ENCODE assay signal across 25 cellular contexts in the genomic region with DNA sequence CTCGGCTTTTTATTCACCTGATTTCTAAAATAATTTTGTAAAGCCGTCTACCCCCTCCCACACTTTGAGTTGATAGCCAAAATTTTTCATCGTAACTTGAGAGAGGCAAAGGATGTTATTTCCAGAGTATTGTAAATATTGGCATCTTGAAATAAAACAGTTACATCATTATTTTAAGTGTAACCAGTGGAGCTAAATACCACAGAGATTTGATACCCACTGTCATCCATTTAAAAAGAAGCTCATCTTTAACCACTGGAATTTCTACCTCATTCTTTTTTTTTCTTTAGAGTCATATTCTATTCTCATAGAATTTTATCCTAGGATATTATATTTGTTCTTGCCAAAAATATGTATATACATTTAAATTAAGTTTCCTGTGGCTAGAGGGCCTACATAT. TPM values are rescaled to one million over a fixed set of nuclear protein-coding genes. Genes with fewer than 3 reads are reported as not detected.
DNase-seq lines count a peak whose midpoint lies in the region; ATAC-seq and TF ChIP-seq lines count a peak whose summit lies in the region.
"Had no signal": no experiment of that assay in that cellular context is flagged by ENCODE, and none has a peak within 500 bp of the region (broad histone marks: within the 10 kb centered on the region; RNA-seq: fewer than 3 reads in every experiment).

No MANE protein-coding gene starts in this region.

- H2AK9ac ChIP-seq in IMR-90 (replicated peaks; ENCODE audit: low read depth, low read length, poor library complexity) = no peak overlapping the region

- peaks cover 11% of the 10 kb centered on the region for H3K4me1 ChIP-seq in IMR-90 (ENCODE audit: control insufficient read depth, insufficient read depth, low read length)
- H3K4me1 ChIP-seq in GM23248 (ENCODE audit: insufficient read depth) = no peaks in the 10 kb centered on the region
- no peaks in the 10 kb centered on the region for H3K4me1 ChIP-seq in Peyer's patch
- H3K4me1 ChIP-seq: Caco-2 had no signal

- no peak overlapping the region for H3K4me2 ChIP-seq in IMR-90 (ENCODE audit: low read depth, low read length)
- H3K4me2 ChIP-seq in GM23248 (ENCODE audit: unreplicated experiment) = no peak overlapping the region

- H3K79me2 ChIP-seq in GM23248 (ENCODE audit: insufficient read depth) = no peaks in the 10 kb centered on the region

- H4K91ac ChIP-seq in IMR-90 (ENCODE audit: insufficient read depth, low read depth, low read length) = no peak overlapping the region

- WGBS in IMR-90 (ENCODE audit: extremely low coverage in 2 of 2, insufficient read length in 1 of 2), 2 experiments = no CpG with 5 or more reads among the region's 3 CpGs
- 66% methylated on average over 3 of the region's 3 CpGs for WGBS in GM23248 (ENCODE audit: low coverage in 1 of 2, low lambda C conversion rate in 2 of 2, missing lambda C conversion rate in 2 of 2), 2 experiments

- no peaks in the 10 kb centered on the region for H3K9me2 ChIP-seq in GM23248 (ENCODE audit: insufficient read depth)

- H3K56ac ChIP-seq in IMR-90 (ENCODE audit: extremely low read depth, insufficient read depth, low read length) = no peak overlapping the region

- H2AFZ ChIP-seq in IMR-90 (replicated peaks; ENCODE audit: low read length, poor library complexity) (no peak overlapping the region), GM23248 (no peak overlapping the region)

- H3K9me3 Mint-ChIP-seq in activated B cell treated with CpG ODN at 0.5 μM for 24 hours = no peaks in the 10 kb centered on the region
- H3K9me3 Mint-ChIP-seq: CD8-positive, alpha-beta T cell had no signal

- peak; percentile 64 for ATAC-seq in IMR-90 (ENCODE audit: low read depth)
- no peak for ATAC-seq in activated B cell treated with CpG ODN at 0.5 μM for 24 hours (ENCODE audit: low read depth)
- no peak for ATAC-seq in left ventricle myocardium superior
- ATAC-seq: CD8-positive, alpha-beta T cell; HCT116; Panc1 had no signal

- H3K4me3 Mint-ChIP-seq in activated B cell treated with CpG ODN at 0.5 μM for 24 hours = no peak overlapping the region
- H3K4me3 Mint-ChIP-seq: B cell; CD8-positive, alpha-beta T cell had no signal

- no peaks in the 10 kb centered on the region for H3F3A ChIP-seq in GM23248 (ENCODE audit: insufficient read depth)

- TF ChIP-seq POLR2A in IMR-90 (IDR thresholded peaks at IDR 0.05; ENCODE audit: low read depth, low read length) (no peak), Peyer's patch (IDR thresholded peaks at IDR 0.05) (no peak)

- no peaks in the 10 kb centered on the region for H3K27me3 ChIP-seq in IMR-90 (ENCODE audit: control insufficient read depth, insufficient read depth, low read length)
- no peaks in the 10 kb centered on the region for H3K27me3 ChIP-seq in GM23248 (replicated peaks; ENCODE audit: insufficient read depth)
- H3K27me3 ChIP-seq in Peyer's patch = no peaks in the 10 kb centered on the region

- no peak overlapping the region for H3K14ac ChIP-seq in IMR-90 (replicated peaks; ENCODE audit: low read depth, low read length)

- TF ChIP-seq CTCF in IMR-90 (conservative IDR thresholded peaks at IDR 0.05; ENCODE audit: low read depth, low read length) = no peak
- no peak for TF ChIP-seq CTCF in activated B cell treated with CpG ODN at 0.5 μM for 24 hours (IDR thresholded peaks at IDR 0.05)
- no peak for TF ChIP-seq CTCF in choroid plexus epithelial cell (conservative IDR thresholded peaks at IDR 0.05; ENCODE audit: low read depth, low read length)
- no peak for TF ChIP-seq CTCF in Peyer's patch (IDR thresholded peaks at IDR 0.05)

- no peak overlapping the region for H4K5ac ChIP-seq in IMR-90 (ENCODE audit: low read depth, low read length)

- intact Hi-C loops in IMR-90 (cut with micrococcal nuclease) = no loop called here
- intact Hi-C loops in activated B cell treated with CpG ODN at 0.5 μM for 24 hours (cut with micrococcal nuclease) = no loop called here
- intact Hi-C loops in left ventricle myocardium superior (cut with micrococcal nuclease) = no loop called here

- peaks cover 29% of the 10 kb centered on the region for H3K36me3 Mint-ChIP-seq in activated B cell treated with CpG ODN at 0.5 μM for 24 hours (ENCODE audit: low read depth)

- H2BK20ac ChIP-seq in IMR-90 (ENCODE audit: low read depth, low read length) = no peak overlapping the region

- H4K20me1 ChIP-seq in IMR-90 (ENCODE audit: insufficient read depth, low read length) (no peaks in the 10 kb centered on the region), GM23248 (ENCODE audit: insufficient read depth) (no peaks in the 10 kb centered on the region)

- no peaks in the 10 kb centered on the region for H3K27me3 Mint-ChIP-seq in activated B cell treated with CpG ODN at 0.5 μM for 24 hours
- H3K27me3 Mint-ChIP-seq: B cell had no signal

- peak overlapping the region; percentile 14 for H3K27ac Mint-ChIP-seq in activated B cell treated with CpG ODN at 0.5 μM for 24 hours
- H3K27ac Mint-ChIP-seq: B cell; CD8-positive, alpha-beta T cell had no signal

- H3K4me3 ChIP-seq in IMR-90 (ENCODE audit: insufficient read depth, low read depth, low read length) (no peak overlapping the region), choroid plexus epithelial cell (ENCODE audit: low read depth, low read length) (no peak overlapping the region), GM23248 (no peak overlapping the region), Peyer's patch (no peak overlapping the region)

- no peak overlapping the region for H3K23ac ChIP-seq in IMR-90 (ENCODE audit: low read depth, low read length)

- no peaks in the 10 kb centered on the region for H3K36me3 ChIP-seq in IMR-90 (ENCODE audit: control insufficient read depth, insufficient read depth, low read length)
- no peaks in the 10 kb centered on the region for H3K36me3 ChIP-seq in GM23248 (ENCODE audit: low read depth)
- no peaks in the 10 kb centered on the region for H3K36me3 ChIP-seq in Peyer's patch

- CTCF ChIA-PET in IMR-90 (lab: Yijun Ruan, JAX) (interaction anchor here (0.6 to 1.1 kb wide), 2 partner anchors 258 to 432 kb away, joined by 3 read pairs; no protein-coding TSS in a partner anchor), activated B cell treated with CpG ODN at 0.5 μM for 24 hours (lab: Charles Lee) (interaction anchor here (1.2 to 1.4 kb wide), 2 partner anchors 184 to 259 kb away, joined by 3 read pairs; no protein-coding TSS in a partner anchor)

- peak; percentile 68 for DNase-seq in IMR-90
- no peak for DNase-seq in activated B cell treated with CpG ODN at 0.5 μM for 24 hours
- peak; percentile 19 for DNase-seq in choroid plexus epithelial cell (ENCODE audit: low read depth)
- peak; percentile 29 for DNase-seq in myocyte (ENCODE audit: low read depth)
- DNase-seq in GM23248 = no peak
- DNase-seq in activated CD4-positive, alpha-beta T cell treated with anti-CD3 and anti-CD28 coated beads for 48 hours = no peak
- DNase-seq in left ventricle myocardium superior = no peak
- DNase-seq in Peyer's patch = no peak
- DNase-seq: Caco-2; CD8-positive, alpha-beta T cell; DMS79; EL; GDM1; NCI-H1048; NCI-H1417; NCI-H1694; NCI-H2029 treated with DMSO at 0.1 percent for 48 hours; NCI-H2227 treated with DMSO at 0.1 percent for 48 hours; NCI-H69; SIG-M5 had no signal

- TF ChIP-seq RAD21 in IMR-90 (IDR thresholded peaks at IDR 0.05; ENCODE audit: low read length) = no peak

- no peak overlapping the region for H2BK120ac ChIP-seq in IMR-90 (ENCODE audit: low read depth, low read length)

- H4K8ac ChIP-seq in IMR-90 (ENCODE audit: low read depth in 2 of 2, low read length in 2 of 2) = no peak overlapping the region

- BruUV-seq in IMR-90 (replicated peaks; lab: Mats Ljungman, UMichigan) = no TSS peak

- no peak overlapping the region for H2BK5ac ChIP-seq in IMR-90 (ENCODE audit: low read depth, low read length, poor library complexity, severe bottlenecking)

- POLR2A ChIA-PET in IMR-90 (lab: Charles Lee; ENCODE audit: unreplicated experiment) (no interaction called here), activated B cell treated with CpG ODN at 0.5 μM for 24 hours (lab: Charles Lee) (interaction anchor here (0.6 kb wide), 1 partner anchor 20 kb away, joined by 9 read pairs; no protein-coding TSS in a partner anchor)

- no peak overlapping the region for H2AK5ac ChIP-seq in IMR-90 (ENCODE audit: low read depth, low read length)

- H3K9ac ChIP-seq in IMR-90 (ENCODE audit: low read depth, low read length) (no peak overlapping the region), GM23248 (no peak overlapping the region)

- no peaks in the 10 kb centered on the region for H3K79me1 ChIP-seq in IMR-90 (ENCODE audit: low read depth in 1 of 2, low read length in 2 of 2)

- no peak overlapping the region for H3K4ac ChIP-seq in IMR-90 (ENCODE audit: low read depth, low read length)

- H3K27ac ChIP-seq in IMR-90 (ENCODE audit: insufficient read depth, low read length) (no peak overlapping the region), GM23248 (no peak overlapping the region), Peyer's patch (no peak overlapping the region)
- H3K27ac ChIP-seq: 22Rv1, C4-2B had no signal

- in situ Hi-C loops in IMR-90 (cut with MboI; ENCODE audit: low sequenced_read_pairs) (no loop called here), GM23248 (cut with MboI) (no loop called here)

- peaks cover 31% of the 10 kb centered on the region for H3K4me1 Mint-ChIP-seq in activated B cell treated with CpG ODN at 0.5 μM for 24 hours

- no peaks in the 10 kb centered on the region for H3K9me3 ChIP-seq in IMR-90 (ENCODE audit: control insufficient read depth, insufficient read depth, low read length)
- no peaks in the 10 kb centered on the region for H3K9me3 ChIP-seq in GM23248 (ENCODE audit: low read depth)
- no peaks in the 10 kb centered on the region for H3K9me3 ChIP-seq in Peyer's patch
- H3K9me3 ChIP-seq: Caco-2 had no signal

- no peaks in the 10 kb centered on the region; the same call in 1 of the 2 replicates for H3K9me1 ChIP-seq in IMR-90 (ENCODE audit: insufficient read depth, low read length)

- dilution Hi-C loops in IMR-90 (cut with HindIII; ENCODE audit: low sequenced_read_pairs, unreplicated experiment) = no loop called here

- no peak overlapping the region for H2BK15ac ChIP-seq in IMR-90 (ENCODE audit: low read depth, low read length)

- H3K18ac ChIP-seq in IMR-90 (ENCODE audit: low read depth, low read length) = no peak overlapping the region

TF ChIP-seq in IMR-90, 13 proteins besides CTCF, POLR2A, EP300 and RAD21 (continues in another document):
- TF ChIP-seq NFE2L2 (IDR thresholded peaks at IDR 0.05; ENCODE audit: low read depth, low read length) (no peak), CEBPB (IDR thresholded peaks at IDR 0.05; ENCODE audit: low read depth, low read length) (no peak), CHD1 (IDR thresholded peaks at IDR 0.05; ENCODE audit: low read depth, low read length) (no peak)

RNA-seq across cellular contexts. Expression of gene CAMK1D, which starts 48.6 kb away (rescaled TPM):
- total RNA-seq in IMR-90 (2012; rRNA removed) (4.2 and 5.0 TPM in 2 replicates), activated B cell treated with CpG ODN at 0.5 μM for 24 hours (51.7 and 58.8 TPM in 2 replicates), myocyte (0.52 and 0.96 TPM in 2 replicates), left ventricle myocardium superior (8.9 TPM), Peyer's patch (10 to 100 TPM in 1 of 4 donors, 1 to 10 TPM in 3; 5.6 to 23.9 (median 7.4) TPM)
- polyA plus RNA-seq in IMR-90 (2012; rRNA removed) (4.1 and 5.3 TPM in 2 replicates), GM23248 (2016; fragmentation: Nextera tagmentation; extraction: Ambion mirVana) (0.23 and 0.55 TPM in 2 replicates)
- 2.5 and 2.6 TPM in 2 replicates for polyA plus RNA-seq in IMR-90 (2012; cell fraction: cytosol; rRNA removed)
- 3.2 and 9.7 TPM in 2 replicates for polyA plus RNA-seq in IMR-90 (2012; cell fraction: nucleus; rRNA removed; ENCODE audit: low replicate concordance)
- 12.6 TPM for polyA plus RNA-seq in myocyte (2012)
- 0.13 and 0.22 TPM in 2 replicates for total RNA-seq in GM23248 (2014; rRNA removed; shearing (Covaris generic))

Comparison
In these comparisons a context has a peak if more than half of its experiments do, and no peak if none do; other contexts are left out.
1. DNase-seq: peak in IMR-90 (single experiment), choroid plexus epithelial cell (single experiment) and myocyte (single experiment); none in activated B cell treated with CpG ODN at 0.5 μM for 24 hours (single experiment), GM23248 (single experiment), activated CD4-positive, alpha-beta T cell treated with anti-CD3 and anti-CD28 coated beads for 48 hours (single experiment), left ventricle myocardium superior (single experiment) and Peyer's patch (0 of 3).